Comparison of ENCODE assay signal across 1 cellular context in genomic region chr17:8341456-8341855, GRCh38.
TF ChIP-seq lines count a peak whose summit lies in the region.

No MANE protein-coding gene starts in this region.

TF ChIP-seq in SK-N-SH treated with all-trans-retinoic acid at 6 μM for 48 hours, 23 proteins besides CTCF, POLR2A, EP300 and RAD21 (continued from another document):
- TF ChIP-seq TSHZ2 (CRISPR knock-in tag; IDR thresholded peaks at IDR 0.05) = no peak
- TF ChIP-seq ZNF70 (CRISPR knock-in tag; IDR thresholded peaks at IDR 0.05) = no peak
- TF ChIP-seq TOX (CRISPR knock-in tag; IDR thresholded peaks at IDR 0.05; ENCODE audit: borderline replicate concordance) = no peak
- TF ChIP-seq ZNF8 (CRISPR knock-in tag; IDR thresholded peaks at IDR 0.05) = no peak
- no peak for TF ChIP-seq BACH2 (CRISPR knock-in tag; IDR thresholded peaks at IDR 0.05; ENCODE audit: borderline replicate concordance)
- TF ChIP-seq CSDC2 (CRISPR knock-in tag; IDR thresholded peaks at IDR 0.05) = no peak
- TF ChIP-seq ISL1 (CRISPR knock-in tag; IDR thresholded peaks at IDR 0.05) = no peak
- TF ChIP-seq TCF4 (CRISPR knock-in tag; IDR thresholded peaks at IDR 0.05; ENCODE audit: borderline replicate concordance) = no peak
- no peak for TF ChIP-seq GLIS3 (CRISPR knock-in tag; IDR thresholded peaks at IDR 0.05)
- no peak for TF ChIP-seq CSRNP3 (CRISPR knock-in tag; IDR thresholded peaks at IDR 0.05)
- no peak for TF ChIP-seq CREB5 (CRISPR knock-in tag; IDR thresholded peaks at IDR 0.05; ENCODE audit: low read depth)
